8 cellular contexts compared by ENCODE assay signal in genomic region chr7:25028370-25028971, GRCh38. TPM values are rescaled to one million over a fixed set of nuclear protein-coding genes. Genes with fewer than 3 reads are reported as not detected.
DNase-seq lines count a peak whose midpoint lies in the region; ATAC-seq and TF ChIP-seq lines count a peak whose summit lies in the region.

No MANE protein-coding gene starts in this region.

- H3K4me3 ChIP-seq in breast epithelium: no peak overlapping the region
- H3K4me3 ChIP-seq in epithelial cell of esophagus (ENCODE audit: low read length): no peak overlapping the region
- H3K4me3 ChIP-seq in stomach: no peak overlapping the region

- CTCF ChIA-PET in MCF 10A (lab: Yijun Ruan, JAX): interaction anchor here (0.6 to 2.3 kb wide), 9 partner anchors 15 to 774 kb away, joined by 3 to 10 read pairs (median 3); no protein-coding TSS in a partner anchor

- peak overlapping the region; percentile 89 for H3K27ac Mint-ChIP-seq in MCF 10A (ENCODE audit: low read depth, unreplicated experiment)

- POLR2A ChIA-PET in MCF 10A (lab: Yijun Ruan, JAX): interaction anchor here (0.7 to 4.5 kb wide), 6 partner anchors 10 to 273 kb away, joined by 3 to 39 read pairs (median 7); partner anchors contain the start of gene OSBPL3

- ATAC-seq in HG02759 (IDR thresholded peaks at IDR 0.05; ENCODE audit: unreplicated experiment): no peak
- ATAC-seq in GM18858 (IDR thresholded peaks at IDR 0.05; ENCODE audit: unreplicated experiment): no peak

- intact Hi-C loops in MCF 10A (cut with micrococcal nuclease) (no loop called here), breast epithelium (cut with DNase I; ENCODE audit: low total_unique reads) (no loop called here), stomach (cut with DNase I; ENCODE audit: low total_unique reads) (no loop called here)

- peaks cover 7% of the 10 kb centered on the region for H3K36me3 Mint-ChIP-seq in MCF 10A (ENCODE audit: insufficient read depth, unreplicated experiment)

- H3K9me3 Mint-ChIP-seq in MCF 10A (ENCODE audit: unreplicated experiment): no peaks in the 10 kb centered on the region

- H3K9me3 ChIP-seq in breast epithelium (no peaks in the 10 kb centered on the region), stomach (no peaks in the 10 kb centered on the region)

- 14 to 32% (median 24%) methylated on average over 8 of the region's 8 CpGs for whole genome bisulfite sequencing in stomach, 5 donors

- H3K27ac ChIP-seq in breast epithelium (no peak overlapping the region), stomach (peak overlapping the region in 3 of 5 donors; percentile 37 to 54 (median 41))

- no TSS peak for BruUV-seq in MCF 10A (replicated peaks; lab: Mats Ljungman, UMichigan)

- H3K36me3 ChIP-seq in breast epithelium (no peaks in the 10 kb centered on the region), stomach (no peaks in the 10 kb centered on the region)

- H3K4me3 Mint-ChIP-seq in MCF 10A (ENCODE audit: unreplicated experiment): no peak overlapping the region

- TF ChIP-seq POLR2A in breast epithelium (IDR thresholded peaks at IDR 0.05): no peak
- TF ChIP-seq POLR2A in stomach (IDR thresholded peaks at IDR 0.05): no peak

- H3K4me1 ChIP-seq in breast epithelium: no peaks in the 10 kb centered on the region
- peaks cover 0 to 13% (median 8%) of the 10 kb centered on the region in 4 donors for H3K4me1 ChIP-seq in stomach

- H3K27me3 ChIP-seq in breast epithelium (no peaks in the 10 kb centered on the region), stomach (no peaks in the 10 kb centered on the region)

- H3K4me1 Mint-ChIP-seq in MCF 10A (ENCODE audit: insufficient read depth, unreplicated experiment): peaks cover 28% of the 10 kb centered on the region

- no peak for TF ChIP-seq EP300 in stomach (IDR thresholded peaks at IDR 0.05)

- no peaks in the 10 kb centered on the region for H3K27me3 Mint-ChIP-seq in MCF 10A (ENCODE audit: insufficient read depth, unreplicated experiment)

- DNase-seq in MCF 10A (ENCODE audit: unreplicated experiment) (peak; percentile 38), breast epithelium (ENCODE audit: low spot score in 2 of 2) (no peak), T-helper 9 cell (peak; percentile 6), epithelial cell of esophagus (ENCODE audit: low read depth) (peak; percentile 92), stomach (no peak), GM13977 (ENCODE audit: low spot score) (no peak)

- TF ChIP-seq CTCF in MCF 10A (IDR thresholded peaks at IDR 0.05; ENCODE audit: unreplicated experiment): no peak
- TF ChIP-seq CTCF in breast epithelium (IDR thresholded peaks at IDR 0.05): no peak
- TF ChIP-seq CTCF in epithelial cell of esophagus (IDR thresholded peaks at IDR 0.05; ENCODE audit: insufficient read depth, low read depth, low read length, missing control alignments): no peak
- no peak for TF ChIP-seq CTCF in stomach (IDR thresholded peaks at IDR 0.05)
- no peak for TF ChIP-seq CTCF in GM13977 (IDR thresholded peaks at IDR 0.05; ENCODE audit: extremely low read depth, insufficient read depth, missing control alignments)

- in situ Hi-C loops in GM13977 (cut with MboI; ENCODE audit: low pct_unique_long_range_greater_than_20kb, low sequenced_read_pairs, unreplicated experiment): no loop called here

RNA-seq across cellular contexts. Expression of gene OSBPL3, which starts 48.5 kb away (rescaled TPM):
- total RNA-seq in MCF 10A (2022): 33.8 and 35.7 TPM in 2 replicates
- total RNA-seq in breast epithelium: 10 to 100 TPM in 1 of 3 donors, 1 to 10 TPM in 2; 6.4 to 20.5 (median 8.5) TPM
- total RNA-seq in stomach: 10 to 100 TPM in 4 of 5 donors, 1 to 10 TPM in 1; 7.2 to 25.0 (median 15.1) TPM
- polyA plus RNA-seq in stomach: 1 to 10 TPM; 2.0 to 8.1 (median 2.9) TPM

Comparison
In these comparisons a context has a peak if more than half of its experiments do, and no peak if none do; other contexts are left out.
1. DNase-seq: peak in MCF 10A (single experiment), T-helper 9 cell (single experiment) and epithelial cell of esophagus (single experiment); none in breast epithelium (0 of 2), stomach (single experiment) and GM13977 (single experiment).
2. H3K27ac ChIP-seq: peak in stomach (3 of 5); none in breast epithelium (0 of 2).